Comparison of ENCODE assay signal across 17 cellular contexts in genomic region chr18:10456718-10457499, GRCh38. TPM values are rescaled to one million over a fixed set of nuclear protein-coding genes. Genes with fewer than 3 reads are reported as not detected.
A peak's percentile ranks its signal among the peaks of the same experiment; 100 is the strongest.
DNase-seq lines count a peak whose midpoint lies in the region; ATAC-seq and TF ChIP-seq lines count a peak whose summit lies in the region.
"Had no signal": no experiment of that assay in that cellular context is flagged by ENCODE, and none has a peak within 500 bp of the region (broad histone marks: within the 10 kb centered on the region; RNA-seq: fewer than 3 reads in every experiment).

No MANE protein-coding gene starts in this region.

- H3K4me2 ChIP-seq in BLaER1 treated with 17β-estradiol and CSF1 and Interleukin-3, amounts not matched to agents 10 nM and 100 nM, result peak overlapping the region in 9 of 11 experiments; percentile 8 to 99 (median 97); a peak in 14 of 22 replicates

- WGBS in gastroesophageal sphincter (ENCODE audit: low coverage in 1 of 2), 2 donors, result 72 to 90% methylated on average over 5 to 6 of the region's 6 CpGs
- 84 to 90% methylated on average over 6 of the region's 6 CpGs for WGBS in sigmoid colon, 2 donors

- no peak overlapping the region for H3K27ac ChIP-seq in BLaER1 treated with 17β-estradiol and CSF1 and Interleukin-3, amounts not matched to agents 10 nM and 100 nM
- H3K27ac ChIP-seq in gastroesophageal sphincter (peak overlapping the region in 1 of 4 donors; percentile 90), sigmoid colon (no peak overlapping the region), tibial artery (no peak overlapping the region)
- H3K27ac ChIP-seq: brain microvascular endothelial cell, left lung had no signal

- DNase-seq in SW480 (ENCODE audit: low spot score) (peak; percentile 53), sigmoid colon (no peak), cerebellar nuclear complex (lab: John Stamatoyannopoulos, UW) (no peak), tibial artery (no peak), hepatic stellate cell (ENCODE audit: low spot score) (no peak)
- no peak for DNase-seq in stimulated activated CD4-positive, alpha-beta T cell treated with anti-CD3 and anti-CD28 coated beads, Interleukin-4, amount 100 ng/mL, for 1 hour
- DNase-seq: activated naive CD4-positive, alpha-beta T cell treated with anti-CD3 and anti-CD28 coated beads, Interleukin-2, amount 50 U/mL, for 16 hours; brain microvascular endothelial cell; effector CD4-positive, alpha-beta T cell; left lung; NCI-H1436; NCI-H226; NK-92 treated with Interleukin-12 subunit alpha and Interleukin-12 subunit beta, amount 100 ng/mL, for 24 hours; stimulated activated CD4-positive, alpha-beta T cell treated with anti-CD3 and anti-CD28 coated beads, Interleukin-15, amount 100 ng/mL, for 24 hours had no signal

- H3K9me3 ChIP-seq in BLaER1 treated with 17β-estradiol and CSF1 and Interleukin-3, amounts not matched to agents 10 nM and 100 nM (replicated peaks in 1 of 11), result peaks cover 0 to 10% (median 0%) of the 10 kb centered on the region in 11 experiments; a peak in 6 of 22 replicates
- H3K9me3 ChIP-seq in gastroesophageal sphincter (no peaks in the 10 kb centered on the region), sigmoid colon (no peaks in the 10 kb centered on the region), tibial artery (no peaks in the 10 kb centered on the region)
- H3K9me3 ChIP-seq: left lung had no signal

- H3K4me1 ChIP-seq in BLaER1 treated with 17β-estradiol and CSF1 and Interleukin-3, amounts not matched to agents 10 nM and 100 nM, result peaks cover 11 to 49% (median 33%) of the 10 kb centered on the region in 10 experiments
- peaks cover 0 to 46% (median 4%) of the 10 kb centered on the region in 3 donors for H3K4me1 ChIP-seq in gastroesophageal sphincter
- peaks cover 0 to 21% (median 15%) of the 10 kb centered on the region in 4 donors for H3K4me1 ChIP-seq in sigmoid colon
- H3K4me1 ChIP-seq in tibial artery, result peaks cover 0 to 36% (median 18%) of the 10 kb centered on the region in 4 donors

- H3K9ac ChIP-seq in BLaER1 treated with 17β-estradiol and CSF1 and Interleukin-3, amounts not matched to agents 10 nM and 100 nM, result no peak overlapping the region

- no peaks in the 10 kb centered on the region for H3K36me3 ChIP-seq in BLaER1 treated with 17β-estradiol and CSF1 and Interleukin-3, amounts not matched to agents 10 nM and 100 nM
- H3K36me3 ChIP-seq in gastroesophageal sphincter (no peaks in the 10 kb centered on the region), sigmoid colon (no peaks in the 10 kb centered on the region), tibial artery (no peaks in the 10 kb centered on the region)
- H3K36me3 ChIP-seq: brain microvascular endothelial cell, left lung had no signal

- no peak for TF ChIP-seq EP300 in gastroesophageal sphincter (IDR thresholded peaks at IDR 0.05)
- TF ChIP-seq EP300 in sigmoid colon (IDR thresholded peaks at IDR 0.05), result no peak

- intact Hi-C loops in sigmoid colon (cut with DNase I), result no loop called here
- intact Hi-C loops in tibial artery (cut with DNase I; ENCODE audit: low total_unique reads), result loop anchor here (10.0 kb wide), 1 partner anchor 442 kb away; no protein-coding TSS in a partner anchor

- TF ChIP-seq CTCF in gastroesophageal sphincter (IDR thresholded peaks at IDR 0.05) (no peak), sigmoid colon (IDR thresholded peaks at IDR 0.05) (no peak), tibial artery (IDR thresholded peaks at IDR 0.05) (no peak)

- ATAC-seq in gastroesophageal sphincter, result no peak
- ATAC-seq: left lung had no signal

- H3K27me3 ChIP-seq in BLaER1 treated with 17β-estradiol and CSF1 and Interleukin-3, amounts not matched to agents 10 nM and 100 nM, result peaks cover 24 to 47% (median 33%) of the 10 kb centered on the region in 11 experiments
- H3K27me3 ChIP-seq in gastroesophageal sphincter (peaks cover 47% of the 10 kb centered on the region), sigmoid colon (peaks cover 24 to 57% (median 47%) of the 10 kb centered on the region in 3 donors), tibial artery (no peaks in the 10 kb centered on the region)

- H3K4me3 ChIP-seq in BLaER1 treated with 17β-estradiol and CSF1 and Interleukin-3, amounts not matched to agents 10 nM and 100 nM, result no peak overlapping the region
- H3K4me3 ChIP-seq in gastroesophageal sphincter (peak overlapping the region; percentile 55 to 75), sigmoid colon (peak overlapping the region in 3 of 4 donors; percentile 52 to 65 (median 57)), tibial artery (peak overlapping the region in 1 of 2 donors; percentile 79)

- no peak for TF ChIP-seq POLR2A in gastroesophageal sphincter (IDR thresholded peaks at IDR 0.05)
- no peak for TF ChIP-seq POLR2A in sigmoid colon (IDR thresholded peaks at IDR 0.05)

- H4K20me1 ChIP-seq in BLaER1 treated with 17β-estradiol and CSF1 and Interleukin-3, amounts not matched to agents 10 nM and 100 nM, result no peaks in the 10 kb centered on the region

RNA-seq across cellular contexts. Expression of gene APCDD1, which starts 2.5 kb away (rescaled TPM):
- total RNA-seq in gastroesophageal sphincter, result 100 to 1,000 TPM in 1 of 4 donors, 10 to 100 TPM in 3; 34.7 to 196 (median 41.3) TPM
- total RNA-seq in sigmoid colon, result 10 to 100 TPM in 3 of 4 donors, 1 to 10 TPM in 1; 8.9 to 42.1 (median 21.4) TPM
- polyA plus RNA-seq in sigmoid colon, result 10 to 100 TPM in 2 of 3 donors, 1 to 10 TPM in 1; 2.8 to 12.9 (median 10.2) TPM
- total RNA-seq: HT1080 had no signal

Comparison
In these comparisons a context has a peak if more than half of its experiments do, and no peak if none do; other contexts are left out.
1. H3K4me3 ChIP-seq: peak in gastroesophageal sphincter (2 of 2) and sigmoid colon (3 of 4); none in BLaER1 treated with 17β-estradiol and CSF1 and Interleukin-3, amounts not matched to agents 10 nM and 100 nM (0 of 10).